In the genomic region with DNA sequence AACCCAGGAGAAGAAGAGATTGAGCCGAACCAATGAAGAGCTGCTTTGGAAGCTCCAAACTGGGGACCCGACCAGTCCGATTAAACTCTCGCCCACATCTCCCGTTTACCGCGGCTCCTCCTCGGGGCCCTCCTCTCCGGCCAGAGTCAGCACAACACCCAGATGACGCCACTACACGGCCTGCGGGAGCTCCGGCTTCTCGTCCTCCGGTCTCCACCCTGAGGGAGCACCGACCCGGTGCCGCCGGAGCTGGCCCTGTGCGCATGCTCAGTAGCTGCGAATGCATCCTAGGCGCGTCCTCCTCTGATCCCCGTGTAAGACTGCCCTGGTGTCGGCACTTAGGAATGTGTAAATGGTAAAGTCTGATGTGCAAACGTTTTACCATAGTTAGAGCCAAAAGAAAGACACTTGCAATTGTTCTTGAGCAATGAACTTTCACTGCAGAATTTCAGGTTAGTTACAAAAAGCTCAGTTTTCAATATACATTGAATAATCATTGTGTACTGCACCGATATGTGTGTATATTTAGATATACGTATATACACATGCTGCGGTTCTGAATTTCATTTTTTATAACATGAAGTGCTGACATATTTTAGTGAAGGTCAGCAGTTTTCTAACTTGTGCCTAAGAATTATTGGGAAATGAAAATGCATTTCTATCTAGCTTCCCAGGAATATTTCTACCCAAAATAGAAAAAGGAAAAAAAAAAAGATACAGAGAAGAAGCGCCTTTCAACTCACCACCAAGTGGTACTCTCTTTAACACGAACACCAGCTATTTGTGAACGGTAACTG, we compare ENCODE assay signal across 11 cellular contexts.
DNase-seq lines count a peak whose midpoint lies in the region; ATAC-seq, FAIRE-seq and TF ChIP-seq lines count a peak whose summit lies in the region.
"Had no signal": no experiment of that assay in that cellular context is flagged by ENCODE, and none has a peak within 500 bp of the region (broad histone marks: within the 10 kb centered on the region; RNA-seq: fewer than 3 reads in every experiment).

No MANE protein-coding gene starts in this region.

- H3K9me3 Mint-ChIP-seq in activated CD8-positive, alpha-beta T cell treated with anti-CD3 and anti-CD28 coated beads, Interleukin-2, amount 10 ng/mL, durations not matched to agents 7 days and 5 days (ENCODE audit: insufficient read depth), result no peaks in the 10 kb centered on the region
- no peaks in the 10 kb centered on the region for H3K9me3 Mint-ChIP-seq in activated CD8-positive, alpha-beta T cell treated with anti-CD3 and anti-CD28 coated beads for 36 hours

- no peak overlapping the region for H2AFZ ChIP-seq in K562 (ENCODE audit: low read depth, low read length)

- TF ChIP-seq POLR2A in K562 (conservative IDR thresholded peaks at IDR 0.05) (no peak), esophagus squamous epithelium (IDR thresholded peaks at IDR 0.05) (no peak)

- POLR2A ChIA-PET in activated CD8-positive, alpha-beta T cell treated with anti-CD3 and anti-CD28 coated beads, Interleukin-2, amount 10 ng/mL, durations not matched to agents 7 days and 5 days (lab: Charles Lee), result no interaction called here
- POLR2A ChIA-PET in activated CD8-positive, alpha-beta T cell treated with anti-CD3 and anti-CD28 coated beads for 36 hours (lab: Charles Lee), result interaction anchor here (1.4 kb wide), 1 partner anchor 10 kb away, joined by 3 read pairs; no protein-coding TSS in a partner anchor
- POLR2A ChIA-PET in K562 (lab: Yijun Ruan, JAX), result interaction anchor here (0.6 to 0.7 kb wide), 2 partner anchors 227 to 248 kb away, joined by 3 read pairs; no protein-coding TSS in a partner anchor

- no peaks in the 10 kb centered on the region for H3K9me1 ChIP-seq in K562 (ENCODE audit: control insufficient read depth, insufficient read depth, low read length)

- H3K4me1 ChIP-seq in K562 (replicated peaks in 1 of 2; ENCODE audit: control insufficient read depth in 2 of 2, insufficient read depth in 2 of 2, low read length in 2 of 2) (peaks cover 0 to 4% of the 10 kb centered on the region in 2 experiments; a peak in 1 of 5 replicates), iPS-18a (ENCODE audit: control insufficient read depth, low read depth, low read length) (peaks cover 2% of the 10 kb centered on the region), skeletal muscle tissue (ENCODE audit: control insufficient read depth in 3 of 3, insufficient read depth in 3 of 3, low read length in 3 of 3) (peaks cover 8 to 22% (median 9%) of the 10 kb centered on the region in 3 donors), esophagus squamous epithelium (peaks cover 0 to 38% (median 11%) of the 10 kb centered on the region in 3 donors)

- no peaks in the 10 kb centered on the region for H3K9me3 ChIP-seq in K562 (replicated peaks; ENCODE audit: control insufficient read depth, insufficient read depth, low read depth, low read length)
- H3K9me3 ChIP-seq in iPS-18a (ENCODE audit: control insufficient read depth, low read depth, low read length), result no peaks in the 10 kb centered on the region
- no peaks in the 10 kb centered on the region for H3K9me3 ChIP-seq in skeletal muscle tissue (ENCODE audit: control insufficient read depth in 3 of 3, low read length in 3 of 3)
- H3K9me3 ChIP-seq in esophagus squamous epithelium, result no peaks in the 10 kb centered on the region

- H3K4me2 ChIP-seq in K562 (ENCODE audit: insufficient read depth, low read length), result no peak overlapping the region

- H3K27ac ChIP-seq in K562 (ENCODE audit: extremely low read depth, low read depth, low read length), result no peak overlapping the region
- H3K27ac ChIP-seq in iPS-18a (ENCODE audit: low read length), result no peak overlapping the region
- H3K27ac ChIP-seq in skeletal muscle tissue (ENCODE audit: low read depth, low read length), result no peak overlapping the region
- H3K27ac ChIP-seq in esophagus squamous epithelium, result no peak overlapping the region
- H3K27ac ChIP-seq: skin epidermis had no signal

- no peak for FAIRE-seq in K562 (lab: Jason Lieb, UNC)

- TF ChIP-seq RAD21 in K562 (CRISPR knock-in tag; conservative IDR thresholded peaks at IDR 0.05 in 1 of 2, IDR thresholded peaks at IDR 0.05 in 1 of 2), result no peak

- WGBS in K562 (ENCODE audit: insufficient coverage, low coverage, missing lambda C conversion rate), result 26% methylated on average over 17 of the region's 32 CpGs
- 25 to 55% methylated on average over 15 to 28 of the region's 32 CpGs for WGBS in esophagus squamous epithelium, 2 donors

- CTCF ChIA-PET in activated CD8-positive, alpha-beta T cell treated with anti-CD3 and anti-CD28 coated beads, Interleukin-2, amount 10 ng/mL, durations not matched to agents 7 days and 5 days (lab: Charles Lee), result interaction anchor here (1.2 to 1.5 kb wide), 2 partner anchors 31 to 210 kb away, joined by 3 to 5 read pairs; no protein-coding TSS in a partner anchor
- CTCF ChIA-PET in activated CD8-positive, alpha-beta T cell treated with anti-CD3 and anti-CD28 coated beads for 36 hours (lab: Charles Lee), result interaction anchor here (1.0 to 2.0 kb wide), 4 partner anchors 10 to 610 kb away, joined by 4 to 5 read pairs (median 4); no protein-coding TSS in a partner anchor
- CTCF ChIA-PET in K562 (lab: Yijun Ruan, JAX; ENCODE audit: low intra/inter-chr PET ratio), result no interaction called here

- peak; percentile 21 for ATAC-seq in activated CD8-positive, alpha-beta T cell treated with anti-CD3 and anti-CD28 coated beads, Interleukin-2, amount 10 ng/mL, durations not matched to agents 7 days and 5 days
- ATAC-seq in activated CD8-positive, alpha-beta T cell treated with anti-CD3 and anti-CD28 coated beads for 36 hours, result no peak
- ATAC-seq in K562 (peak; percentile 25; the same call in 1 of the 3 replicates), GM18870 (IDR thresholded peaks at IDR 0.05; ENCODE audit: unreplicated experiment) (no peak)

- H3K27me3 Mint-ChIP-seq in activated CD8-positive, alpha-beta T cell treated with anti-CD3 and anti-CD28 coated beads, Interleukin-2, amount 10 ng/mL, durations not matched to agents 7 days and 5 days (ENCODE audit: low read depth), result peaks cover 15% of the 10 kb centered on the region
- H3K27me3 Mint-ChIP-seq in activated CD8-positive, alpha-beta T cell treated with anti-CD3 and anti-CD28 coated beads for 36 hours, result peaks cover 12% of the 10 kb centered on the region

- H3K79me2 ChIP-seq in K562 (ENCODE audit: control insufficient read depth, insufficient read depth, low read length), result no peaks in the 10 kb centered on the region

- TF ChIP-seq EP300 in K562 (IDR thresholded peaks at IDR 0.05; ENCODE audit: low read length), result no peak

- no peak overlapping the region for H3K4me3 ChIP-seq in K562
- peak overlapping the region; percentile 23 for H3K4me3 ChIP-seq in iPS-18a (ENCODE audit: low read length)
- H3K4me3 ChIP-seq in skeletal muscle tissue (ENCODE audit: low read length in 3 of 3), result peak overlapping the region; percentile 39 to 49 (median 41)
- peak overlapping the region in 1 of 4 donors; percentile 38 for H3K4me3 ChIP-seq in esophagus squamous epithelium
- H3K4me3 ChIP-seq: skin epidermis had no signal

- H4K20me1 ChIP-seq in K562 (replicated peaks; ENCODE audit: control insufficient read depth, insufficient read depth, low read length), result peaks cover 6% of the 10 kb centered on the region

- H3K27me3 ChIP-seq in K562 (ENCODE audit: control insufficient read depth in 2 of 2, insufficient read depth in 2 of 2, low read length in 2 of 2) (peaks cover 2 to 53% of the 10 kb centered on the region in 2 experiments; a peak in 3 of 5 replicates), iPS-18a (ENCODE audit: control insufficient read depth, insufficient read depth, low read length) (no peaks in the 10 kb centered on the region), skeletal muscle tissue (ENCODE audit: control insufficient read depth in 3 of 3, insufficient read depth in 3 of 3, low read length in 3 of 3) (peaks cover 34 to 69% (median 51%) of the 10 kb centered on the region in 3 donors), esophagus squamous epithelium (peaks cover 0 to 64% (median 2%) of the 10 kb centered on the region in 4 donors)

- H3K9ac ChIP-seq in K562 (ENCODE audit: insufficient read depth in 1 of 2, low read depth in 2 of 2, low read length in 2 of 2) (no peak overlapping the region), iPS-18a (ENCODE audit: low read length) (no peak overlapping the region), skeletal muscle tissue (ENCODE audit: low read depth in 1 of 3, low read length in 3 of 3) (no peak overlapping the region)

- no peak overlapping the region for H3K27ac Mint-ChIP-seq in activated CD8-positive, alpha-beta T cell treated with anti-CD3 and anti-CD28 coated beads, Interleukin-2, amount 10 ng/mL, durations not matched to agents 7 days and 5 days
- no peak overlapping the region for H3K27ac Mint-ChIP-seq in activated CD8-positive, alpha-beta T cell treated with anti-CD3 and anti-CD28 coated beads for 36 hours
- H3K27ac Mint-ChIP-seq: B cell had no signal

- no TSS peak for BruUV-seq in K562 (replicated peaks; lab: Mats Ljungman, UMichigan)

- H3K36me3 ChIP-seq in K562 (ENCODE audit: control insufficient read depth, insufficient read depth, low read length) (no peaks in the 10 kb centered on the region), iPS-18a (ENCODE audit: control insufficient read depth, low read depth, low read length) (no peaks in the 10 kb centered on the region), skeletal muscle tissue (ENCODE audit: control insufficient read depth in 3 of 3, insufficient read depth in 3 of 3, low read length in 3 of 3) (no peaks in the 10 kb centered on the region), esophagus squamous epithelium (no peaks in the 10 kb centered on the region)

- no peak overlapping the region for H3K4me3 Mint-ChIP-seq in activated CD8-positive, alpha-beta T cell treated with anti-CD3 and anti-CD28 coated beads, Interleukin-2, amount 10 ng/mL, durations not matched to agents 7 days and 5 days
- no peak overlapping the region for H3K4me3 Mint-ChIP-seq in activated CD8-positive, alpha-beta T cell treated with anti-CD3 and anti-CD28 coated beads for 36 hours
- H3K4me3 Mint-ChIP-seq: B cell had no signal

- peaks cover 1% of the 10 kb centered on the region for H3K4me1 Mint-ChIP-seq in activated CD8-positive, alpha-beta T cell treated with anti-CD3 and anti-CD28 coated beads, Interleukin-2, amount 10 ng/mL, durations not matched to agents 7 days and 5 days (ENCODE audit: low read depth)
- no peaks in the 10 kb centered on the region for H3K4me1 Mint-ChIP-seq in activated CD8-positive, alpha-beta T cell treated with anti-CD3 and anti-CD28 coated beads for 36 hours (ENCODE audit: low read depth)

- no peak for TF ChIP-seq CTCF in activated CD8-positive, alpha-beta T cell treated with anti-CD3 and anti-CD28 coated beads for 36 hours (IDR thresholded peaks at IDR 0.05)
- no peak for TF ChIP-seq CTCF in K562 (IDR thresholded peaks at IDR 0.05 in 2 of 3, conservative IDR thresholded peaks at IDR 0.05 in 1 of 3; ENCODE audit: insufficient read depth in 2 of 3, low read depth in 1 of 3, low read length in 3 of 3)
- no peak for TF ChIP-seq CTCF in esophagus squamous epithelium (IDR thresholded peaks at IDR 0.05)

- intact Hi-C loops in activated CD8-positive, alpha-beta T cell treated with anti-CD3 and anti-CD28 coated beads for 36 hours (cut with micrococcal nuclease), result no loop called here
- intact Hi-C loops in K562 (cut with micrococcal nuclease), result no loop called here
- intact Hi-C loops in esophagus squamous epithelium (cut with DNase I), result loop anchor here (10.0 kb wide), 1 partner anchor 612 kb away; no protein-coding TSS in a partner anchor

- no peak for DNase-seq in activated CD8-positive, alpha-beta T cell treated with anti-CD3 and anti-CD28 coated beads, Interleukin-2, amount 10 ng/mL, durations not matched to agents 7 days and 5 days
- no peak for DNase-seq in activated CD8-positive, alpha-beta T cell treated with anti-CD3 and anti-CD28 coated beads for 36 hours
- DNase-seq in K562 (ENCODE audit: extremely low read depth in 1 of 4, low spot score in 3 of 4) (peak; percentile 9 to 41 (median 20)), esophagus squamous epithelium (lab: John Stamatoyannopoulos, UW) (no peak)
- no peak for DNase-seq in activated CD8-positive, alpha-beta memory T cell treated with anti-CD3 and anti-CD28 coated beads for 24 hours
- DNase-seq: NCI-H82 had no signal

- in situ Hi-C loops in K562 (cut with MboI), result no loop called here

- no peaks in the 10 kb centered on the region for H3K36me3 Mint-ChIP-seq in activated CD8-positive, alpha-beta T cell treated with anti-CD3 and anti-CD28 coated beads, Interleukin-2, amount 10 ng/mL, durations not matched to agents 7 days and 5 days (ENCODE audit: low read depth)
- no peaks in the 10 kb centered on the region for H3K36me3 Mint-ChIP-seq in activated CD8-positive, alpha-beta T cell treated with anti-CD3 and anti-CD28 coated beads for 36 hours (ENCODE audit: low read depth)

Comparison
In these comparisons a context has a peak if more than half of its experiments do, and no peak if none do; other contexts are left out.
1. ATAC-seq: peak in activated CD8-positive, alpha-beta T cell treated with anti-CD3 and anti-CD28 coated beads, Interleukin-2, amount 10 ng/mL, durations not matched to agents 7 days and 5 days (single experiment) and K562 (single experiment); none in activated CD8-positive, alpha-beta T cell treated with anti-CD3 and anti-CD28 coated beads for 36 hours (single experiment) and GM18870 (single experiment).
2. DNase-seq: peak in K562 (4 of 4); none in activated CD8-positive, alpha-beta T cell treated with anti-CD3 and anti-CD28 coated beads, Interleukin-2, amount 10 ng/mL, durations not matched to agents 7 days and 5 days (single experiment), activated CD8-positive, alpha-beta T cell treated with anti-CD3 and anti-CD28 coated beads for 36 hours (single experiment), activated CD8-positive, alpha-beta memory T cell treated with anti-CD3 and anti-CD28 coated beads for 24 hours (single experiment) and esophagus squamous epithelium (single experiment).